18 cellular contexts compared by ENCODE assay signal in the genomic region with DNA sequence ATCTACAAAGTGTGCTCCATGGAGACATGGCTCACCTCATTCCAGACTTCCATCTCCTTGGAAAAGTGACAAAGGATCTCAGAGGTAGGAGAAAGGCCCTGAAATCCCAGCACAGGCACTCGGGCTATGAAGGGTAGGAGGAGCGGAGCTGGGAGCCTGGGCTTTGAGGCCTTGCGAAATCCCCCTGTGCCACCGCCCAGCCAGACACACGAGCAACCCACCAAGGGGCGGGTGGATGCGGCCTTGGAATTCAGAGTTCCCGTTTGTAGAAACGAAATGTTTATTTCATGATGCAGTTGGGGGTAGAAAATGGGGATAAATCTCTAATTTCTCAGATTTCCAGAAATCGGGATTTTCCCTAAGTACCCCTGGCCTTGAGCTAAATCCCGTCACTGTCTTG.
"Had no signal": no experiment of that assay in that cellular context is flagged by ENCODE, and none has a peak within 500 bp of the region (broad histone marks: within the 10 kb centered on the region; RNA-seq: fewer than 3 reads in every experiment).

No MANE protein-coding gene starts in this region.

- H3K4me1 ChIP-seq: right atrium auricular region, tibial artery had no signal

- H3K4me3 ChIP-seq: esophagus muscularis mucosa, right atrium auricular region, sigmoid colon, skin epidermis, tibial artery had no signal

- H3K36me3 ChIP-seq: esophagus muscularis mucosa, right atrium auricular region, sigmoid colon, tibial artery had no signal

- FAIRE-seq: colon had no signal

- H3K4me1 Mint-ChIP-seq: naive thymus-derived CD8-positive, alpha-beta T cell; stimulated activated memory B cell treated with anti-CD40 and anti-IgM and Interleukin-4, amounts not matched to agents 10 μg/mL and 1 μg/mL and 100 μg/mL, for 72 hours had no signal

- H3K36me3 Mint-ChIP-seq: naive thymus-derived CD8-positive, alpha-beta T cell; stimulated activated memory B cell treated with anti-CD40 and anti-IgM and Interleukin-4, amounts not matched to agents 10 μg/mL and 1 μg/mL and 100 μg/mL, for 72 hours had no signal

- H3K27me3 Mint-ChIP-seq: naive thymus-derived CD8-positive, alpha-beta T cell; stimulated activated naive CD8-positive, alpha-beta T cell treated with anti-CD3 and anti-CD28 coated beads, Interleukin-15, Interleukin-2, amounts not matched to agents 100 ng/mL and 50 ng/mL, for 24 hours had no signal

- H3K9me3 ChIP-seq: right atrium auricular region, sigmoid colon, tibial artery had no signal

- DNase-seq: cerebellar nuclear complex; effector memory CD8-positive, alpha-beta T cell; foreskin fibroblast; kidney glomerular epithelial cell; mammary epithelial cell; sigmoid colon; stimulated activated CD4-positive, alpha-beta T cell treated with anti-CD3 and anti-CD28 coated beads, Interleukin-1b, Interleukin-23, amount 100 ng/mL, for 48 hours; stimulated activated CD4-positive, alpha-beta T cell treated with anti-CD3 and anti-CD28 coated beads, Interleukin-4, amount 100 ng/mL, for 24 hours; tibial artery had no signal

- H3K27ac Mint-ChIP-seq: dendritic cell treated with granulocyte-macrophage colony-stimulating factor and Interleukin-4, amounts not matched to agents 40 ng/mL and 50 ng/mL, for 4 days; naive thymus-derived CD8-positive, alpha-beta T cell; stimulated activated memory B cell treated with anti-CD40 and anti-IgM and Interleukin-4, amounts not matched to agents 10 μg/mL and 1 μg/mL and 100 μg/mL, for 72 hours; stimulated activated naive CD8-positive, alpha-beta T cell treated with anti-CD3 and anti-CD28 coated beads, Interleukin-15, Interleukin-2, amounts not matched to agents 100 ng/mL and 50 ng/mL, for 24 hours had no signal

- H3K27ac ChIP-seq: epithelial cell of prostate, esophagus muscularis mucosa, right atrium auricular region, sigmoid colon, skin epidermis, tibial artery had no signal

- H3K9me3 Mint-ChIP-seq: dendritic cell treated with granulocyte-macrophage colony-stimulating factor and Interleukin-4, amounts not matched to agents 40 ng/mL and 50 ng/mL, for 4 days; effector memory CD8-positive, alpha-beta T cell; naive thymus-derived CD8-positive, alpha-beta T cell; stimulated activated memory B cell treated with anti-CD40 and anti-IgM and Interleukin-4, amounts not matched to agents 10 μg/mL and 1 μg/mL and 100 μg/mL, for 72 hours; stimulated activated naive CD8-positive, alpha-beta T cell treated with anti-CD3 and anti-CD28 coated beads, Interleukin-15, Interleukin-2, amounts not matched to agents 100 ng/mL and 50 ng/mL, for 24 hours had no signal

- H3K4me3 Mint-ChIP-seq: dendritic cell treated with granulocyte-macrophage colony-stimulating factor and Interleukin-4, amounts not matched to agents 40 ng/mL and 50 ng/mL, for 4 days; effector memory CD8-positive, alpha-beta T cell; naive thymus-derived CD8-positive, alpha-beta T cell; stimulated activated memory B cell treated with anti-CD40 and anti-IgM and Interleukin-4, amounts not matched to agents 10 μg/mL and 1 μg/mL and 100 μg/mL, for 72 hours; stimulated activated naive CD8-positive, alpha-beta T cell treated with anti-CD3 and anti-CD28 coated beads, Interleukin-15, Interleukin-2, amounts not matched to agents 100 ng/mL and 50 ng/mL, for 24 hours had no signal

- ATAC-seq: effector memory CD8-positive, alpha-beta T cell; naive thymus-derived CD8-positive, alpha-beta T cell; stimulated activated memory B cell treated with anti-CD40 and anti-IgM and Interleukin-4, amounts not matched to agents 10 μg/mL and 1 μg/mL and 100 μg/mL, for 72 hours had no signal
